In the genomic region with DNA sequence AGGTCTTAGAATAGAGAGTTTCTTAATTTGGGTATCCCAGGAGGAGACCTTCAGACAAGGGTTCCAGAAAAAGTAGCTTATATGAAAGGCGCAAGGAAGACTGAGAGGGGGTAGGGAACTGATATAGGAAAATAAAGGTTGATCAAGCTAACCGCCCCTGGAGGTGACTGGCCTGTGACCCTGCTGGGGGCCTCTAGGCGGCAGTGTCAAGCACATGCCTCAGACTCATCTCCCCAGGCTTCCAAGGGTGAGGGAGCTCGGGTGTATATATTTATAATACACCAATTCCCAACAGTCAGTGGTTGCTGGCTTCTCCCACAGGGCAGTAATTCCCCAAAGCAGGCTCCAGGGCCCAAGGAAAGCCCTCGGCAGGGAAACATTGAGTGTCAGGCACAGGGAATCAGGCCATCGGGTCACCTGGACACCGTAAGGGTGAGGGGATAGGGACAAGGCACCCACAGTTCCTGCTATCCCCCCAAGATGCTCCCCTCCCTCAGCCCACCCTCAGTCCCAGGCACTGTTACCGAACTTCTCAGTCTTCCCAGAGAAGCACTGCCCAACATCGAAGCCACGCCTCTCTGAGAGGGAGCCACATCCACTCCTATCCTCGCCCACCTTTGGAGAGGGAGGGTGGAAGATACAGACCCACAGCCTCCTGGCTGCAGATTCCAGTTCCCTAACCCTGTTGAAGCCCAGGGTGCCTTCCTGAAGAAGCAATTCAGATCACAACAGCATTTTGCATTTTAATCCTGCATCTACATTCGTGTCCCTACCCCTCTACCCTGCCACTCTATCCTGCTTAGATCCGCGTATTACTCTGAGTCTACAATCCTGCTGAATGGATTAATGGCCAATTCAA, we compare ENCODE assay signal across 10 cellular contexts. TPM values are rescaled to one million over a fixed set of nuclear protein-coding genes. Genes with fewer than 3 reads are reported as not detected.
DNase-seq lines count a peak whose midpoint lies in the region; ATAC-seq, FAIRE-seq and TF ChIP-seq lines count a peak whose summit lies in the region.
"Had no signal": no experiment of that assay in that cellular context is flagged by ENCODE, and none has a peak within 500 bp of the region (broad histone marks: within the 10 kb centered on the region; RNA-seq: fewer than 3 reads in every experiment).

No MANE protein-coding gene starts in this region.

- H3K27me3 ChIP-seq in HepG2 (ENCODE audit: control insufficient read depth in 1 of 2, insufficient read depth in 2 of 2, low read length in 2 of 2) (peaks cover 3 to 28% of the 10 kb centered on the region in 2 experiments; a peak in 4 of 5 replicates), stomach (no peaks in the 10 kb centered on the region)

- WGBS in HepG2 (ENCODE audit: low lambda C conversion rate), result 55% methylated on average over 7 of the region's 14 CpGs
- 77 to 83% (median 83%) methylated on average over 14 of the region's 14 CpGs for WGBS in stomach, 5 donors

- H3K4me1 ChIP-seq in HepG2 (ENCODE audit: insufficient read depth, low read length), result peaks cover 20% of the 10 kb centered on the region
- H3K4me1 ChIP-seq in stomach, result peaks cover 0 to 10% (median 0%) of the 10 kb centered on the region in 4 donors

- no peak for FAIRE-seq in HepG2 (lab: Jason Lieb, UNC)

- no peaks in the 10 kb centered on the region for H4K20me1 ChIP-seq in HepG2 (ENCODE audit: insufficient read depth, low read length)

- no peak for TF ChIP-seq POLR2A in HepG2 (IDR thresholded peaks at IDR 0.05; ENCODE audit: insufficient read depth in 1 of 2, low read depth in 2 of 2, low read length in 2 of 2)
- no peak for TF ChIP-seq POLR2A in stomach (IDR thresholded peaks at IDR 0.05)

- no peaks in the 10 kb centered on the region for H3K79me2 ChIP-seq in HepG2 (ENCODE audit: insufficient read depth, low read length)

- POLR2A ChIA-PET in RWPE1 (lab: Yijun Ruan, JAX; ENCODE audit: low non-redundant PET) (no interaction called here), HepG2 (lab: Yijun Ruan, JAX) (no interaction called here)

- H3K9me3 ChIP-seq in HepG2 (ENCODE audit: low read length) (no peaks in the 10 kb centered on the region), stomach (no peaks in the 10 kb centered on the region)

- TF ChIP-seq RAD21 in HepG2 (CRISPR knock-in tag; IDR thresholded peaks at IDR 0.05), result 0 out of 2 replicates have a peak, but pooled peaks have one; percentile 22

- H3K4me2 ChIP-seq in HepG2 (ENCODE audit: low read depth, low read length), result no peak overlapping the region

- no peaks in the 10 kb centered on the region for H3K9me3 Mint-ChIP-seq in activated T-helper 2 cell treated with anti-CD3 and anti-CD28 coated beads, Interferon-gamma antibody, Interleukin-2, Interleukin-4, amounts not matched to agents 10 μg/mL and 5 μg/mL and 100 μg/mL, durations not matched to agents 14 hours and 24 hours and 36 hours

- no peak overlapping the region for H2AFZ ChIP-seq in HepG2 (ENCODE audit: low read length)

- no peaks in the 10 kb centered on the region for H3K36me3 Mint-ChIP-seq in activated T-helper 2 cell treated with anti-CD3 and anti-CD28 coated beads, Interferon-gamma antibody, Interleukin-2, Interleukin-4, amounts not matched to agents 10 μg/mL and 5 μg/mL and 100 μg/mL, durations not matched to agents 14 hours and 24 hours and 36 hours (ENCODE audit: low read depth)

- H3K36me3 ChIP-seq in HepG2 (replicated peaks in 1 of 2; ENCODE audit: control insufficient read depth in 1 of 2, insufficient read depth in 2 of 2, low read length in 2 of 2) (no peaks in the 10 kb centered on the region), stomach (no peaks in the 10 kb centered on the region)

- in situ Hi-C loops in HepG2 (cut with HindIII; ENCODE audit: extremely low pct_ligation_motif_present, low pct_unique_long_range_greater_than_20kb), result no loop called here

- H3K4me1 Mint-ChIP-seq in activated T-helper 2 cell treated with anti-CD3 and anti-CD28 coated beads, Interferon-gamma antibody, Interleukin-2, Interleukin-4, amounts not matched to agents 10 μg/mL and 5 μg/mL and 100 μg/mL, durations not matched to agents 14 hours and 24 hours and 36 hours (ENCODE audit: low read depth), result no peaks in the 10 kb centered on the region

- H3K4me3 ChIP-seq in GM12865 (ENCODE audit: low read depth, low read length) (no peak overlapping the region), HFF-Myc (replicated peaks; ENCODE audit: low read depth, low read length) (no peak overlapping the region), HepG2 (replicated peaks in 1 of 3; ENCODE audit: insufficient read depth in 1 of 3, low read depth in 2 of 3, low read length in 3 of 3) (no peak overlapping the region), stomach (no peak overlapping the region)

- no peak overlapping the region for H3K4me3 Mint-ChIP-seq in activated T-helper 2 cell treated with anti-CD3 and anti-CD28 coated beads, Interferon-gamma antibody, Interleukin-2, Interleukin-4, amounts not matched to agents 10 μg/mL and 5 μg/mL and 100 μg/mL, durations not matched to agents 14 hours and 24 hours and 36 hours (ENCODE audit: low read depth)

- TF ChIP-seq EP300 in HepG2 (IDR thresholded peaks at IDR 0.05; ENCODE audit: low read depth in 2 of 2, low read length in 2 of 2) (no peak), HepG2 (CRISPR knock-in tag; IDR thresholded peaks at IDR 0.05; ENCODE audit: borderline replicate concordance) (no peak), stomach (IDR thresholded peaks at IDR 0.05) (no peak)

- intact Hi-C loops in HepG2 (cut with micrococcal nuclease; ENCODE audit: unreplicated experiment), result no loop called here
- intact Hi-C loops in activated T-helper 2 cell treated with anti-CD3 and anti-CD28 coated beads, Interferon-gamma antibody, Interleukin-2, Interleukin-4, amounts not matched to agents 10 μg/mL and 5 μg/mL and 100 μg/mL, durations not matched to agents 14 hours and 24 hours and 36 hours (cut with micrococcal nuclease), result no loop called here
- intact Hi-C loops in stomach (cut with DNase I; ENCODE audit: low total_unique reads), result no loop called here

- DNase-seq in GM12865 (ENCODE audit: low read depth) (peak; percentile 15), HFF-Myc (ENCODE audit: extremely low read depth, low read depth) (no peak), RWPE1 (ENCODE audit: low spot score) (no peak), HepG2 (ENCODE audit: low spot score) (peak; percentile 13), stomach (no peak), NCI-H1436 (lab: John Stamatoyannopoulos, UW) (no peak), NCI-H146 treated with DMSO at 0.1 percent for 48 hours (lab: John Stamatoyannopoulos, UW; ENCODE audit: unreplicated experiment) (no peak)
- no peak for DNase-seq in activated T-helper 2 cell treated with anti-CD3 and anti-CD28 coated beads, Interferon-gamma antibody, Interleukin-2, Interleukin-4, amounts not matched to agents 10 μg/mL and 5 μg/mL and 100 μg/mL, durations not matched to agents 14 hours and 24 hours and 36 hours (ENCODE audit: low spot score)
- DNase-seq: activated effector memory CD4-positive, alpha-beta T cell treated with anti-CD3 and anti-CD28 coated beads, Interleukin-2, amount 50 U/mL, for 16 hours; HCEC 1CT had no signal

- H3K9ac ChIP-seq in HepG2 (ENCODE audit: insufficient read depth, low read depth, low read length), result no peak overlapping the region

- peak; percentile 90 for ATAC-seq in HepG2

- H3K27ac Mint-ChIP-seq in activated T-helper 2 cell treated with anti-CD3 and anti-CD28 coated beads, Interferon-gamma antibody, Interleukin-2, Interleukin-4, amounts not matched to agents 10 μg/mL and 5 μg/mL and 100 μg/mL, durations not matched to agents 14 hours and 24 hours and 36 hours, result no peak overlapping the region

- CTCF ChIA-PET in RWPE1 (lab: Yijun Ruan, JAX) (interaction anchor here (0.8 kb wide), 1 partner anchor 56 kb away, joined by 4 read pairs; no protein-coding TSS in a partner anchor), HepG2 (lab: Yijun Ruan, JAX; ENCODE audit: low intra/inter-chr PET ratio, low total read pairs) (no interaction called here)

- H3K27me3 Mint-ChIP-seq in activated T-helper 2 cell treated with anti-CD3 and anti-CD28 coated beads, Interferon-gamma antibody, Interleukin-2, Interleukin-4, amounts not matched to agents 10 μg/mL and 5 μg/mL and 100 μg/mL, durations not matched to agents 14 hours and 24 hours and 36 hours (ENCODE audit: low read depth), result no peaks in the 10 kb centered on the region

- peak overlapping the region; percentile 95 for H3K27ac ChIP-seq in RWPE1
- no peak overlapping the region for H3K27ac ChIP-seq in HepG2 (ENCODE audit: extremely low read length, insufficient read depth, low read length)
- H3K27ac ChIP-seq in stomach, result no peak overlapping the region

- no TSS peak for BruUV-seq in HepG2 (replicated peaks; lab: Mats Ljungman, UMichigan)

- TF ChIP-seq CTCF in GM12865 (IDR thresholded peaks at IDR 0.05; ENCODE audit: insufficient read depth, low read depth, low read length, missing control alignments), result peak; percentile 60
- TF ChIP-seq CTCF in HFF-Myc (IDR thresholded peaks at IDR 0.05; ENCODE audit: low read depth, low read length, missing control alignments), result peak; percentile 41
- TF ChIP-seq CTCF in RWPE1 (conservative IDR thresholded peaks at IDR 0.05; ENCODE audit: low read depth), result no peak
- TF ChIP-seq CTCF in HepG2 (CRISPR knock-in tag; IDR thresholded peaks at IDR 0.05), result peak; percentile 52
- no peak for TF ChIP-seq CTCF in stomach (IDR thresholded peaks at IDR 0.05)

RNA-seq across cellular contexts. Expression of gene CAV3, which starts 19.5 kb away (rescaled TPM):
- total RNA-seq in HepG2 (2016; rRNA removed; fragmentation: Illumina TruSeq; extraction: Trizol) (not detected in 2 replicates), stomach (under 1 TPM in 1 of 5 donors, not detected in 4; 0.73 TPM)
- total RNA-seq in HepG2 (2016; cell fraction: cytosol; rRNA removed; fragmentation: Illumina TruSeq; extraction: Trizol; ENCODE audit: low read depth), result not detected in 2 replicates
- total RNA-seq in HepG2 (2016; cell fraction: insoluble cytoplasmic fraction; rRNA removed; fragmentation: Illumina TruSeq; extraction: Trizol), result not detected in 2 replicates
- total RNA-seq in HepG2 (2016; cell fraction: membrane; rRNA removed; fragmentation: Illumina TruSeq; extraction: Trizol), result not detected in 2 replicates
- not detected in 2 replicates for total RNA-seq in HepG2 (2016; cell fraction: nucleus; rRNA removed; fragmentation: Illumina TruSeq; extraction: Trizol)
- polyA plus RNA-seq in HepG2 (2011; rRNA removed) (not detected in 2 replicates), stomach (under 1 TPM in 1 of 3 donors, not detected in 2; 0.08 TPM)
- polyA plus RNA-seq in HepG2 (2011; cell fraction: cytosol; rRNA removed), result not detected in 2 replicates
- polyA plus RNA-seq in HepG2 (2011; cell fraction: nucleus; rRNA removed), result not detected in 2 replicates
- not detected in 2 replicates for polyA plus RNA-seq in HepG2 (2012)
- not detected in 2 replicates for polyA plus RNA-seq in HepG2 (2016; cell fraction: cytosol; fragmentation: Illumina TruSeq; extraction: Trizol; ENCODE audit: low read depth)
- not detected in 2 replicates for polyA plus RNA-seq in HepG2 (2016; cell fraction: insoluble cytoplasmic fraction; fragmentation: Illumina TruSeq; extraction: Trizol; ENCODE audit: low read depth)
- not detected in 2 replicates for polyA plus RNA-seq in HepG2 (2016; cell fraction: membrane; fragmentation: Illumina TruSeq; extraction: Trizol; ENCODE audit: low read depth)
- polyA plus RNA-seq in HepG2 (2016; cell fraction: nucleus; fragmentation: Illumina TruSeq; extraction: Trizol; ENCODE audit: insufficient read depth, low read depth), result not detected in 2 replicates
- polyA minus RNA-seq in HepG2 (2011; rRNA and poly(A)+ RNA removed; ENCODE audit: low replicate concordance), result not detected in 2 replicates
- not detected in 2 replicates for polyA minus RNA-seq in HepG2 (2011; cell fraction: cytosol; rRNA and poly(A)+ RNA removed)
- polyA minus RNA-seq in HepG2 (2011; cell fraction: nucleus; rRNA and poly(A)+ RNA removed), result not detected in 2 replicates
- total RNA-seq in activated T-helper 2 cell treated with anti-CD3 and anti-CD28 coated beads, Interferon-gamma antibody, Interleukin-2, Interleukin-4, amounts not matched to agents 10 μg/mL and 5 μg/mL and 100 μg/mL, durations not matched to agents 14 hours and 24 hours and 36 hours, result not detected in 2 replicates

RNA-seq across cellular contexts. Expression of gene OXTR, which starts 55.3 kb away (rescaled TPM):
- 0.88 and 0.95 TPM in 2 replicates for total RNA-seq in HepG2 (2016; rRNA removed; fragmentation: Illumina TruSeq; extraction: Trizol)
- 0.10 and 0.44 TPM in 2 replicates for total RNA-seq in HepG2 (2016; cell fraction: cytosol; rRNA removed; fragmentation: Illumina TruSeq; extraction: Trizol; ENCODE audit: low read depth)
- 0.68 and 0.95 TPM in 2 replicates for total RNA-seq in HepG2 (2016; cell fraction: insoluble cytoplasmic fraction; rRNA removed; fragmentation: Illumina TruSeq; extraction: Trizol)
- total RNA-seq in HepG2 (2016; cell fraction: membrane; rRNA removed; fragmentation: Illumina TruSeq; extraction: Trizol), result 0.38 and 0.49 TPM in 2 replicates
- total RNA-seq in HepG2 (2016; cell fraction: nucleus; rRNA removed; fragmentation: Illumina TruSeq; extraction: Trizol), result 1.8 and 2.1 TPM in 2 replicates
- 0.36 and 0.39 TPM in 2 replicates for polyA plus RNA-seq in HepG2 (2011; rRNA removed)
- polyA plus RNA-seq in HepG2 (2011; cell fraction: cytosol; rRNA removed), result 0.17 and 0.19 TPM in 2 replicates
- polyA plus RNA-seq in HepG2 (2011; cell fraction: nucleus; rRNA removed), result 1.0 and 1.2 TPM in 2 replicates
- 0.24 and 0.37 TPM in 2 replicates for polyA plus RNA-seq in HepG2 (2012)
- 0.07 and 0.12 TPM in 2 replicates for polyA plus RNA-seq in HepG2 (2016; cell fraction: cytosol; fragmentation: Illumina TruSeq; extraction: Trizol; ENCODE audit: low read depth)
- polyA plus RNA-seq in HepG2 (2016; cell fraction: insoluble cytoplasmic fraction; fragmentation: Illumina TruSeq; extraction: Trizol; ENCODE audit: low read depth), result 0.88 and 1.1 TPM in 2 replicates
- 0.18 and 0.26 TPM in 2 replicates for polyA plus RNA-seq in HepG2 (2016; cell fraction: membrane; fragmentation: Illumina TruSeq; extraction: Trizol; ENCODE audit: low read depth)
- 3.6 and 4.1 TPM in 2 replicates for polyA plus RNA-seq in HepG2 (2016; cell fraction: nucleus; fragmentation: Illumina TruSeq; extraction: Trizol; ENCODE audit: insufficient read depth, low read depth)
- 1.1 and 3.6 TPM in 2 replicates for polyA minus RNA-seq in HepG2 (2011; rRNA and poly(A)+ RNA removed; ENCODE audit: low replicate concordance)
- polyA minus RNA-seq in HepG2 (2011; cell fraction: cytosol; rRNA and poly(A)+ RNA removed), result 0.09 and 0.40 TPM in 2 replicates
- polyA minus RNA-seq in HepG2 (2011; cell fraction: nucleus; rRNA and poly(A)+ RNA removed), result 0.37 and 1.0 TPM in 2 replicates
- total RNA-seq in activated T-helper 2 cell treated with anti-CD3 and anti-CD28 coated beads, Interferon-gamma antibody, Interleukin-2, Interleukin-4, amounts not matched to agents 10 μg/mL and 5 μg/mL and 100 μg/mL, durations not matched to agents 14 hours and 24 hours and 36 hours, result 0.90 and 1.5 TPM in 2 replicates
- under 1 TPM in 1 of 5 donors, not detected in 4; 0.73 TPM for total RNA-seq in stomach
- 1 to 10 TPM in 1 of 3 donors, not detected in 2; 1.1 TPM for polyA plus RNA-seq in stomach

Comparison
In these comparisons a context has a peak if more than half of its experiments do, and no peak if none do; other contexts are left out.
1. DNase-seq: peak in GM12865 (single experiment) and HepG2 (single experiment); none in HFF-Myc (single experiment), RWPE1 (single experiment), activated T-helper 2 cell treated with anti-CD3 and anti-CD28 coated beads, Interferon-gamma antibody, Interleukin-2, Interleukin-4, amounts not matched to agents 10 μg/mL and 5 μg/mL and 100 μg/mL, durations not matched to agents 14 hours and 24 hours and 36 hours (single experiment), stomach (single experiment), NCI-H1436 (single experiment) and NCI-H146 treated with DMSO at 0.1 percent for 48 hours (single experiment).
2. CTCF ChIP-seq: peak in GM12865 (single experiment), HFF-Myc (single experiment) and HepG2 (single experiment); none in RWPE1 (single experiment) and stomach (0 of 7).